21 cellular contexts compared by ENCODE assay signal in the genomic region with DNA sequence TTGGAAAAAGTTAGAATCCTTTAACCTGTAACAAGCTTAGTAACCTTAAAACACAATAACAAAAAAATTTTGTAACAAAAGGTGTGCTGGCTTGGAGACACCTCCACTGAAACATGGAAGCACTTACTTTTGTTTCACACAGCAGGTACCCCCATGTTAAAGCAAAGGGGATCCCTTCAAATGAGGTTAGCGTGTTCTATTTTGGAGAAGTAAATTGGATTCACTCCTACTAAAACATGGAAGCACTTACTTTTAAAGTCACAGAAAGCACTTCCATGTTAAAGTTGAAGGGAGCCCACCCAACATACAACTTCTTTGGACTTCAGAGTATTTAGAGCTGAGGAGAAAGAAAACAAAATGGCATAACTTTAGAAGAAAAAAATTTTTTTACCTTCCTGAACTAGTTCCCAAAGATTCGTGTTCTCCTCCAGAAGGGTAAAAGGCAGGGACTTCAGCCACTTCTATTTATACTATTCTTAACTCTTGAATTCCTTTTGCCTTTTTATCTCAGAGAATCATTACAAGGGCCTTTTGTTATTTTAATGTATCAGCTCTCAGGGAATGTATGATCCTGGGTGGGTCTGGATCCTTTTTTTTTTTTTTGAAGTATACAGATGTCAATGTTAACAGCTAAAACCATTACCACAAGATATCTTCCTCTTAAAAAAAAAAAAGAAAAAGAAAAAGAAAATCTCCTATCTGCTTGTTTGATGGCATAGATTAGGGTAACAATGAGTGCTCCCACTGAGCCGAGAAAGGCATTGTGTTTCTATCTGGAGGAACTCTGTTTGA. TPM values are rescaled to one million over a fixed set of nuclear protein-coding genes. Genes with fewer than 3 reads are reported as not detected.
DNase-seq lines count a peak whose midpoint lies in the region; ATAC-seq and TF ChIP-seq lines count a peak whose summit lies in the region.
"Had no signal": no experiment of that assay in that cellular context is flagged by ENCODE, and none has a peak within 500 bp of the region (broad histone marks: within the 10 kb centered on the region; RNA-seq: fewer than 3 reads in every experiment).

No MANE protein-coding gene starts in this region.

- H3K27me3 Mint-ChIP-seq in activated naive CD8-positive, alpha-beta T cell treated with anti-CD3 and anti-CD28 coated beads, Interleukin-2, amount 50 U/mL, for 24 hours, result no peaks in the 10 kb centered on the region
- H3K27me3 Mint-ChIP-seq: activated naive CD8-positive, alpha-beta T cell had no signal

- H3K36me3 ChIP-seq in ES-I3 (ENCODE audit: insufficient read depth, low read length), result peaks cover 15% of the 10 kb centered on the region
- peaks cover 29% of the 10 kb centered on the region for H3K36me3 ChIP-seq in HUES64 (ENCODE audit: insufficient read depth, low read length)
- H3K36me3 ChIP-seq in mesodermal cell (ENCODE audit: control insufficient read depth, insufficient read depth, low read length), result peaks cover 32% of the 10 kb centered on the region

- H3K4me1 Mint-ChIP-seq in activated naive CD8-positive, alpha-beta T cell treated with anti-CD3 and anti-CD28 coated beads, Interleukin-2, amount 50 U/mL, for 24 hours, result peaks cover 2% of the 10 kb centered on the region

- peak overlapping the region; percentile 76 for H3K4me3 ChIP-seq in HUES64 (ENCODE audit: low read length)
- no peak overlapping the region for H3K4me3 ChIP-seq in fibroblast of the aortic adventitia (ENCODE audit: low read depth, low read length)
- H3K4me3 ChIP-seq in mesodermal cell (ENCODE audit: extremely low read depth, insufficient read depth, low read length, poor library complexity, severe bottlenecking), result peak overlapping the region; percentile 44
- H3K4me3 ChIP-seq: lung, spleen, thoracic aorta, vagina had no signal

- no peak overlapping the region for H3K27ac Mint-ChIP-seq in activated naive CD8-positive, alpha-beta T cell treated with anti-CD3 and anti-CD28 coated beads, Interleukin-2, amount 50 U/mL, for 24 hours
- H3K27ac Mint-ChIP-seq: activated naive CD8-positive, alpha-beta T cell had no signal

- DNase-seq in fibroblast of the aortic adventitia (ENCODE audit: low read depth) (peak; percentile 43), anterior cingulate cortex (lab: John Stamatoyannopoulos, UW) (no peak)
- no peak for DNase-seq in activated naive CD8-positive, alpha-beta T cell treated with anti-CD3 and anti-CD28 coated beads, Interleukin-2, amount 50 U/mL, for 24 hours
- DNase-seq: cortex of kidney; glutamatergic neuron; NCI-H1092 treated with DMSO at 0.1 percent for 48 hours; NCI-H2029; nucleus accumbens; OCI-M1; spleen; stimulated activated CD4-positive, alpha-beta T cell treated with anti-CD3 and anti-CD28 coated beads, Interleukin-4, amount 100 ng/mL, for 1 hour; stimulated activated naive CD4-positive, alpha-beta T cell had no signal

- no peak for TF ChIP-seq CTCF in fibroblast of the aortic adventitia (IDR thresholded peaks at IDR 0.05; ENCODE audit: insufficient read depth, low read length)

- H3K4me1 ChIP-seq in ES-I3 (ENCODE audit: insufficient read depth, low read length), result peaks cover 6% of the 10 kb centered on the region
- H3K4me1 ChIP-seq in HUES64 (ENCODE audit: insufficient read depth, low read length), result peaks cover 40% of the 10 kb centered on the region
- peaks cover 30% of the 10 kb centered on the region for H3K4me1 ChIP-seq in mesodermal cell (ENCODE audit: control insufficient read depth, insufficient read depth, low read length, poor library complexity, severe bottlenecking)
- H3K4me1 ChIP-seq: vagina had no signal

- ATAC-seq in HG03196 (IDR thresholded peaks at IDR 0.05; ENCODE audit: unreplicated experiment), result no peak
- no peak for ATAC-seq in activated naive CD8-positive, alpha-beta T cell treated with anti-CD3 and anti-CD28 coated beads, Interleukin-2, amount 50 U/mL, for 24 hours
- ATAC-seq: Right ventricle myocardium inferior had no signal

- no peaks in the 10 kb centered on the region for H3K9me3 Mint-ChIP-seq in activated naive CD8-positive, alpha-beta T cell treated with anti-CD3 and anti-CD28 coated beads, Interleukin-2, amount 50 U/mL, for 24 hours

- H3K9me3 ChIP-seq in ES-I3 (ENCODE audit: control insufficient read depth, insufficient read depth, low read length) (0 out of 2 replicates have a peak, but pooled peaks cover 4% of the 10 kb centered on the region), HUES64 (ENCODE audit: insufficient read depth, low read depth, low read length) (no peaks in the 10 kb centered on the region), mesodermal cell (ENCODE audit: control insufficient read depth, low read length) (no peaks in the 10 kb centered on the region)
- H3K9me3 ChIP-seq: spleen, thoracic aorta, vagina had no signal

- peak overlapping the region; percentile 84 for H3K9ac ChIP-seq in ES-I3 (ENCODE audit: low read depth, low read length)
- H3K9ac ChIP-seq in HUES64 (ENCODE audit: low read depth, low read length), result peak overlapping the region; percentile 99

- peaks cover 21% of the 10 kb centered on the region for H3K36me3 Mint-ChIP-seq in activated naive CD8-positive, alpha-beta T cell treated with anti-CD3 and anti-CD28 coated beads, Interleukin-2, amount 50 U/mL, for 24 hours (ENCODE audit: low read depth)
- H3K36me3 Mint-ChIP-seq: activated naive CD8-positive, alpha-beta T cell had no signal

- H3K27me3 ChIP-seq in HUES64 (ENCODE audit: insufficient read depth, low read length), result no peaks in the 10 kb centered on the region
- H3K27me3 ChIP-seq: spleen, vagina had no signal

- WGBS in HUES64, result 0% methylated on average over 2 of the region's 3 CpGs
- WGBS in mesodermal cell (ENCODE audit: insufficient coverage in 2 of 2), 2 experiments, result 0% methylated on average over 1 of the region's 3 CpGs

- H3K27ac ChIP-seq in HUES64 (ENCODE audit: low read depth, low read length), result peak overlapping the region; percentile 99
- H3K27ac ChIP-seq in mesodermal cell (ENCODE audit: low read depth, low read length, severe bottlenecking), result peak overlapping the region; percentile 78
- H3K27ac ChIP-seq: spleen, thoracic aorta, vagina had no signal

- H3K4me3 Mint-ChIP-seq in activated naive CD8-positive, alpha-beta T cell treated with anti-CD3 and anti-CD28 coated beads, Interleukin-2, amount 50 U/mL, for 24 hours, result no peak overlapping the region
- H3K4me3 Mint-ChIP-seq: activated naive CD8-positive, alpha-beta T cell had no signal

RNA-seq across cellular contexts. Expression of a gene that starts 11.5 kb away (rescaled TPM):
- polyA plus RNA-seq in HUES64 (2013, experiment 1 of 2), result 34.9 TPM
- 49.3 TPM for polyA plus RNA-seq in HUES64 (2013, experiment 2 of 2)
- total RNA-seq in fibroblast of the aortic adventitia (ENCODE audit: low replicate concordance), result 47.4 and 105 TPM in 2 replicates
- 49.1 TPM for polyA plus RNA-seq in mesodermal cell (2013, experiment 1 of 2)
- polyA plus RNA-seq in mesodermal cell (2013, experiment 2 of 2), result 76.0 TPM

RNA-seq across cellular contexts. Expression of a gene that starts 11.8 kb away (rescaled TPM):
- polyA plus RNA-seq in HUES64 (2013, experiment 1 of 2), result 16.1 TPM
- polyA plus RNA-seq in HUES64 (2013, experiment 2 of 2), result 21.2 TPM
- total RNA-seq in fibroblast of the aortic adventitia (ENCODE audit: low replicate concordance), result 16.5 and 26.1 TPM in 2 replicates
- polyA plus RNA-seq in mesodermal cell (2013, experiment 1 of 2), result 12.6 TPM
- 14.5 TPM for polyA plus RNA-seq in mesodermal cell (2013, experiment 2 of 2)
